Comparison of ENCODE assay signal across 25 cellular contexts in the genomic region with DNA sequence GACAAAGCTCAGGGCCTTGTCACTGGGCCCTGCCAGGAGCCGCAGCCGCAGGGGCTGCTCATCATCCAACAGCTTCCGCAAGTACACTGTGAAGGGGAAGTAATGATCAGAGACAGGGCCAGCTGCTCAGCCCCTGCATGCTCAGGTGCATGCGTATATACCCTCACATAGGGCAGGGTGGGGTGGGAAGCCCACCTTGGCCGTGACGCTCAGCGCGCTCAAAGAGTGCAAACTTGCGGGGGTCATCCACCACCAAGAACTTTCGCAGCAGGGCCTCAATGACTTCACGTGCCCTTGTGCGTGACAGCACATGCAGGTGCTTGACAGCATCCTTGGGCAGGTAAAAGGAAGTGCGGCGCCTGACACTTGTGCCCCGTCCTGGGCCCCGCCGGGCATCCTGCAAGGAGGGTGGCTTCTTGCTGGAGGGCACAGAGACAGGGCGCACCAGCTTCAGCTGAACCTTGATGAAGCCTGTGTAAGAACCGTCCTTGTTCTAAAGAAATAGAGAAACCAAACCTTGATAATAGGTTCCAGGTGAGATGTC. TPM values are rescaled to one million over a fixed set of nuclear protein-coding genes. Genes with fewer than 3 reads are reported as not detected.
DNase-seq lines count a peak whose midpoint lies in the region; ATAC-seq lines count a peak whose summit lies in the region.
"Had no signal": no experiment of that assay in that cellular context is flagged by ENCODE, and none has a peak within 500 bp of the region (broad histone marks: within the 10 kb centered on the region; RNA-seq: fewer than 3 reads in every experiment).

No MANE protein-coding gene starts in this region.

- no peak overlapping the region for H2BK120ac ChIP-seq in mesenchymal stem cell (ENCODE audit: low read depth, low read length)

- H3K27me3 ChIP-seq in mesenchymal stem cell (ENCODE audit: control insufficient read depth in 1 of 2, insufficient read depth in 1 of 2, low read length in 2 of 2), result no peaks in the 10 kb centered on the region

- H3K4me3 Mint-ChIP-seq in T-helper 17 cell, result no peak overlapping the region
- H3K4me3 Mint-ChIP-seq: GM23338, HFFc6 had no signal

- no peak overlapping the region for H3K18ac ChIP-seq in mesenchymal stem cell (ENCODE audit: low read depth in 1 of 2, low read length in 2 of 2)

- no peak for ATAC-seq in left ventricle myocardium superior
- ATAC-seq in T-helper 17 cell, result no peak
- no peak for ATAC-seq in HG03139 (IDR thresholded peaks at IDR 0.05; ENCODE audit: unreplicated experiment)
- ATAC-seq: A549, GM23338 had no signal

- intact Hi-C loops in left ventricle myocardium superior (cut with micrococcal nuclease), result no loop called here
- intact Hi-C loops in cardiac septum (cut with DNase I), result no loop called here

- WGBS in mesenchymal stem cell, result 96% methylated on average over 19 of the region's 19 CpGs

- H2BK12ac ChIP-seq in mesenchymal stem cell (ENCODE audit: low read length in 2 of 2), result no peak overlapping the region

- H3K79me1 ChIP-seq in mesenchymal stem cell (replicated peaks; ENCODE audit: low read length, poor library complexity, severe bottlenecking), result peaks cover 24% of the 10 kb centered on the region

- H3K36me3 Mint-ChIP-seq in T-helper 17 cell (ENCODE audit: low read depth), result no peaks in the 10 kb centered on the region

- H3K27me3 Mint-ChIP-seq in T-helper 17 cell, result no peaks in the 10 kb centered on the region
- H3K27me3 Mint-ChIP-seq: CD8-positive, alpha-beta memory T cell had no signal

- no peak overlapping the region for H2BK5ac ChIP-seq in mesenchymal stem cell (ENCODE audit: low read depth, low read length, poor library complexity, severe bottlenecking)

- H3K36me3 ChIP-seq in mesenchymal stem cell (ENCODE audit: control insufficient read depth in 1 of 2, insufficient read depth in 2 of 2, low read depth in 1 of 2, low read length in 2 of 2), result peaks cover 33 to 44% of the 10 kb centered on the region in 2 experiments

- H4K91ac ChIP-seq in mesenchymal stem cell (ENCODE audit: low read length), result peak overlapping the region; percentile 21

- H3K4me3 ChIP-seq in mesenchymal stem cell (ENCODE audit: insufficient read depth in 1 of 2, low read depth in 1 of 2, low read length in 2 of 2), result no peak overlapping the region
- H3K4me3 ChIP-seq: A549, GM23338, HAP-1, PC-9 had no signal

- H2AK5ac ChIP-seq in mesenchymal stem cell (ENCODE audit: low read length, severe bottlenecking), result no peak overlapping the region

- no peak overlapping the region for H2AFZ ChIP-seq in mesenchymal stem cell (ENCODE audit: low read depth, low read length)
- H2AFZ ChIP-seq: GM23338, PC-9 had no signal

- no peak overlapping the region for H3K27ac ChIP-seq in mesenchymal stem cell (ENCODE audit: low read length, poor library complexity, severe bottlenecking)
- H3K27ac ChIP-seq: A549, PC-9 had no signal

- H3K9me3 ChIP-seq in T-helper 17 cell (ENCODE audit: control insufficient read depth, low read length, poor library complexity, severe bottlenecking), result no peaks in the 10 kb centered on the region
- H3K9me3 ChIP-seq in mesenchymal stem cell (ENCODE audit: control insufficient read depth, low read length), result no peaks in the 10 kb centered on the region
- H3K9me3 ChIP-seq: A549, HAP-1 had no signal

- no peak overlapping the region for H3K14ac ChIP-seq in mesenchymal stem cell (ENCODE audit: low read length in 2 of 2)

- no peak overlapping the region for H3K4ac ChIP-seq in mesenchymal stem cell (ENCODE audit: low read depth in 1 of 2, low read length in 2 of 2)

- H3K4me2 ChIP-seq in mesenchymal stem cell (ENCODE audit: low read length, poor library complexity, severe bottlenecking), result no peak overlapping the region
- H3K4me2 ChIP-seq: A549, GM23338, PC-9 had no signal

- no peak overlapping the region for H4K8ac ChIP-seq in mesenchymal stem cell (ENCODE audit: low read length)

- no peak overlapping the region for H2BK15ac ChIP-seq in mesenchymal stem cell (ENCODE audit: low read depth, poor library complexity, severe bottlenecking)

- DNase-seq in left ventricle myocardium superior (peak; percentile 22), cardiac septum (ENCODE audit: low spot score) (no peak), T-helper 17 cell (no peak), mesenchymal stem cell (no peak), middle frontal gyrus (ENCODE audit: extremely low spot score, low spot score) (no peak)
- DNase-seq in activated CD8-positive, alpha-beta memory T cell treated with anti-CD3 and anti-CD28 coated beads, Interleukin-2, amount 50 U/mL, for 4 hours, result no peak
- DNase-seq: C1 segment of cervical spinal cord; Calu3; CD8-positive, alpha-beta memory T cell; DMS79 treated with DMSO at 0.1 percent for 48 hours; GF-D8; HFFc6; Karpas-422; NCI-H1092; NCI-H1417 treated with DMSO at 0.1 percent for 48 hours; NCI-H1694 treated with DMSO at 0.1 percent for 48 hours; NCI-H2081; NCI-H2227 treated with DMSO at 0.1 percent for 48 hours; NCI-H526 treated with DMSO at 0.1 percent for 48 hours; PC-9; SHP77 had no signal

- peaks cover 26% of the 10 kb centered on the region for H3K4me1 ChIP-seq in mesenchymal stem cell (ENCODE audit: control insufficient read depth, insufficient read depth, low read depth, low read length)

- no peak overlapping the region for H3K23ac ChIP-seq in mesenchymal stem cell (ENCODE audit: low read length in 2 of 2)

- peak overlapping the region; percentile 21 for H3K27ac Mint-ChIP-seq in T-helper 17 cell
- H3K27ac Mint-ChIP-seq: GM23338, HFFc6 had no signal

- no peak overlapping the region for H3K9ac ChIP-seq in mesenchymal stem cell (ENCODE audit: low read length)

- H3K4me1 Mint-ChIP-seq in T-helper 17 cell, result peaks cover 34% of the 10 kb centered on the region

RNA-seq across cellular contexts. Expression of a gene that starts 3.4 kb away (rescaled TPM):
- total RNA-seq in left ventricle myocardium superior, result 30.7 TPM
- total RNA-seq in cardiac septum, result 24.5 TPM
- 10 to 100 TPM; 17.7 to 18.0 TPM for total RNA-seq in T-helper 17 cell
- polyA plus RNA-seq in mesenchymal stem cell (2013, experiment 1 of 2), result 23.7 TPM
- polyA plus RNA-seq in mesenchymal stem cell (2013, experiment 2 of 2), result 23.1 TPM

RNA-seq across cellular contexts. Expression of a gene that starts 8.9 kb away (rescaled TPM):
- 36.0 TPM for total RNA-seq in left ventricle myocardium superior
- total RNA-seq in cardiac septum, result 42.0 TPM
- 1 to 10 TPM; 1.6 to 2.1 TPM for total RNA-seq in T-helper 17 cell
- 40.1 TPM for polyA plus RNA-seq in mesenchymal stem cell (2013, experiment 1 of 2)
- 39.5 TPM for polyA plus RNA-seq in mesenchymal stem cell (2013, experiment 2 of 2)

RNA-seq across cellular contexts. Expression of a gene that starts 9.2 kb away (rescaled TPM):
- total RNA-seq in left ventricle myocardium superior (10.5 TPM), cardiac septum (11.0 TPM), T-helper 17 cell (100 to 1,000 TPM in 1 of 2 donors, 10 to 100 TPM in 1; 83.5 to 105 TPM)
- polyA plus RNA-seq in mesenchymal stem cell (2013, experiment 1 of 2), result 12.3 TPM
- polyA plus RNA-seq in mesenchymal stem cell (2013, experiment 2 of 2), result 12.4 TPM

RNA-seq across cellular contexts. Expression of a gene that starts 14.1 kb away (rescaled TPM):
- total RNA-seq in left ventricle myocardium superior (0.07 TPM), cardiac septum (0.35 TPM), T-helper 17 cell (1 to 10 TPM; 1.1 to 1.3 TPM)
- polyA plus RNA-seq in mesenchymal stem cell (2013, experiment 1 of 2), result 0.48 TPM
- 0.79 TPM for polyA plus RNA-seq in mesenchymal stem cell (2013, experiment 2 of 2)

RNA-seq across cellular contexts. Expression of a gene that starts 19.1 kb away (rescaled TPM):
- total RNA-seq in left ventricle myocardium superior, result 16.8 TPM
- 19.1 TPM for total RNA-seq in cardiac septum
- total RNA-seq in T-helper 17 cell, result 10 to 100 TPM; 27.5 to 29.1 TPM
- polyA plus RNA-seq in mesenchymal stem cell (2013, experiment 1 of 2), result 10.6 TPM
- 9.1 TPM for polyA plus RNA-seq in mesenchymal stem cell (2013, experiment 2 of 2)

Comparison
In these comparisons a context has a peak if more than half of its experiments do, and no peak if none do; other contexts are left out.
1. RNA of a gene that starts 8.9 kb away (total RNA-seq): 42.0 TPM in cardiac septum (single experiment) and 36.0 TPM in left ventricle myocardium superior (single experiment); 1.6 to 2.1 TPM in T-helper 17 cell; every median in the first group is over 10 times any median in the second.